2 cellular contexts compared by ENCODE assay signal in the genomic region with DNA sequence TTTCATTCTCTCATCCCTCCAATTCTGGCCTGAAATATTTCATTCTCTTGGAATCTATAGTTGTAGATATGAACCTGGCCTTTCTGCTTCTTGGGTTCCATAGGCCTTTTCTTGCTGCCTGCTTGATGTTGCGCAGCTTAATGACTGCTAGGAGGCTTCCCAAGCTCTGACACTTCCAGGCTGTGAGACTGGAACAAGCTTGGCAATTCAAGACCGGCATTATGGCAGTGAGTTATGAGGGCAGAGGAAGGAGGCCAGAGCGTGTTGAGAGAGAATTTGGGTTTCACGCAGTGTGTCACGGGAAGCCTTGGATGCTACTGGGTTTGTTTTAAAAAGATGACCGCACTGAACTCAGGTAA.
TF ChIP-seq lines count a peak whose summit lies in the region.

No MANE protein-coding gene starts in this region.

TF ChIP-seq in HepG2, 621 proteins besides CTCF, POLR2A, EP300 and RAD21 (continues in another document):
- TF ChIP-seq ZNF331 (CRISPR knock-in tag; IDR thresholded peaks at IDR 0.05) (no peak), NR2C2 (CRISPR knock-in tag; IDR thresholded peaks at IDR 0.05; ENCODE audit: borderline replicate concordance) (0 out of 2 replicates have a peak, but pooled peaks have one; percentile 17), ZNF333 (CRISPR knock-in tag; IDR thresholded peaks at IDR 0.05; ENCODE audit: borderline replicate concordance) (0 out of 2 replicates have a peak, but pooled peaks have one; percentile 15), CREB1 (IDR thresholded peaks at IDR 0.05) (no peak), CREB1 (CRISPR knock-in tag; IDR thresholded peaks at IDR 0.05) (no peak), ZNF260 (CRISPR knock-in tag; IDR thresholded peaks at IDR 0.05; ENCODE audit: borderline replicate concordance, low read depth) (no peak), KLF15 (CRISPR knock-in tag; IDR thresholded peaks at IDR 0.05; ENCODE audit: borderline replicate concordance) (no peak), IRF2 (CRISPR knock-in tag; IDR thresholded peaks at IDR 0.05) (no peak), ZNF563 (CRISPR knock-in tag; IDR thresholded peaks at IDR 0.05) (no peak), ZBTB1 (CRISPR knock-in tag; IDR thresholded peaks at IDR 0.05; ENCODE audit: borderline replicate concordance) (no peak), CBX5 (CRISPR knock-in tag; IDR thresholded peaks at IDR 0.05; ENCODE audit: borderline replicate concordance) (peak; percentile 33; the same call in 1 of the 2 replicates), ZNF20 (CRISPR knock-in tag; IDR thresholded peaks at IDR 0.05) (no peak), SP5 (CRISPR knock-in tag; IDR thresholded peaks at IDR 0.05; ENCODE audit: borderline replicate concordance, low read depth) (no peak), ZNF274 (CRISPR knock-in tag; IDR thresholded peaks at IDR 0.05) (0 out of 2 replicates have a peak, but pooled peaks have one; percentile 6), ZNF354B (CRISPR knock-in tag; IDR thresholded peaks at IDR 0.05) (no peak), KDM3A (CRISPR knock-in tag; IDR thresholded peaks at IDR 0.05; ENCODE audit: low read depth) (no peak)
- TF ChIP-seq, protein P1, sequence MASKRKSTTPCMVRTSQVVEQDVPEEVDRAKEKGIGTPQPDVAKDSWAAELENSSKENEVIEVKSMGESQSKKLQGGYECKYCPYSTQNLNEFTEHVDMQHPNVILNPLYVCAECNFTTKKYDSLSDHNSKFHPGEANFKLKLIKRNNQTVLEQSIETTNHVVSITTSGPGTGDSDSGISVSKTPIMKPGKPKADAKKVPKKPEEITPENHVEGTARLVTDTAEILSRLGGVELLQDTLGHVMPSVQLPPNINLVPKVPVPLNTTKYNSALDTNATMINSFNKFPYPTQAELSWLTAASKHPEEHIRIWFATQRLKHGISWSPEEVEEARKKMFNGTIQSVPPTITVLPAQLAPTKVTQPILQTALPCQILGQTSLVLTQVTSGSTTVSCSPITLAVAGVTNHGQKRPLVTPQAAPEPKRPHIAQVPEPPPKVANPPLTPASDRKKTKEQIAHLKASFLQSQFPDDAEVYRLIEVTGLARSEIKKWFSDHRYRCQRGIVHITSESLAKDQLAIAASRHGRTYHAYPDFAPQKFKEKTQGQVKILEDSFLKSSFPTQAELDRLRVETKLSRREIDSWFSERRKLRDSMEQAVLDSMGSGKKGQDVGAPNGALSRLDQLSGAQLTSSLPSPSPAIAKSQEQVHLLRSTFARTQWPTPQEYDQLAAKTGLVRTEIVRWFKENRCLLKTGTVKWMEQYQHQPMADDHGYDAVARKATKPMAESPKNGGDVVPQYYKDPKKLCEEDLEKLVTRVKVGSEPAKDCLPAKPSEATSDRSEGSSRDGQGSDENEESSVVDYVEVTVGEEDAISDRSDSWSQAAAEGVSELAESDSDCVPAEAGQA (IDR thresholded peaks at IDR 0.05; ENCODE audit: low read depth) = peak; percentile 1; the same call in 1 of the 2 replicates
- TF ChIP-seq, protein P1 (CRISPR knock-in tag; IDR thresholded peaks at IDR 0.05; ENCODE audit: borderline replicate concordance) = no peak
- TF ChIP-seq, protein P2, sequence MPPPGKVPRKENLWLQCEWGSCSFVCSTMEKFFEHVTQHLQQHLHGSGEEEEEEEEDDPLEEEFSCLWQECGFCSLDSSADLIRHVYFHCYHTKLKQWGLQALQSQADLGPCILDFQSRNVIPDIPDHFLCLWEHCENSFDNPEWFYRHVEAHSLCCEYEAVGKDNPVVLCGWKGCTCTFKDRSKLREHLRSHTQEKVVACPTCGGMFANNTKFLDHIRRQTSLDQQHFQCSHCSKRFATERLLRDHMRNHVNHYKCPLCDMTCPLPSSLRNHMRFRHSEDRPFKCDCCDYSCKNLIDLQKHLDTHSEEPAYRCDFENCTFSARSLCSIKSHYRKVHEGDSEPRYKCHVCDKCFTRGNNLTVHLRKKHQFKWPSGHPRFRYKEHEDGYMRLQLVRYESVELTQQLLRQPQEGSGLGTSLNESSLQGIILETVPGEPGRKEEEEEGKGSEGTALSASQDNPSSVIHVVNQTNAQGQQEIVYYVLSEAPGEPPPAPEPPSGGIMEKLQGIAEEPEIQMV (CRISPR knock-in tag; IDR thresholded peaks at IDR 0.05; ENCODE audit: low read depth) = peak; percentile 4; the same call in 1 of the 2 replicates
- TF ChIP-seq, protein P3, sequence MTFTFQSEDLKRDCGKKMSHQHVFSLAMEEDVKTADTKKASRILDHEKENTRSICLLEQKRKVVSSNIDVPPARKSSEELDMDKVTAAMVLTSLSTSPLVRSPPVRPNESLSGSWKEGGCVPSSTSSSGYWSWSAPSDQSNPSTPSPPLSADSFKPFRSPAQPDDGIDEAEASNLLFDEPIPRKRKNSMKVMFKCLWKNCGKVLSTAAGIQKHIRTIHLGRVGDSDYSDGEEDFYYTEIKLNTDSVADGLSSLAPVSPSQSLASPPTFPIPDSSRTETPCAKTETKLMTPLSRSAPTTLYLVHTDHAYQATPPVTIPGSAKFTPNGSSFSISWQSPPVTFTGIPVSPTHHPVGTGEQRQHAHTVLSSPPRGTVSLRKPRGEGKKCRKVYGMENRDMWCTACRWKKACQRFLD (CRISPR knock-in tag; IDR thresholded peaks at IDR 0.05; ENCODE audit: borderline replicate concordance) = peak; percentile 15; the same call in 1 of the 2 replicates

TF ChIP-seq in GM12891, 5 proteins besides CTCF, POLR2A, EP300 and RAD21:
- TF ChIP-seq TAF1 (IDR thresholded peaks at IDR 0.05; ENCODE audit: low read depth, low read length) (no peak), POU2F2 (IDR thresholded peaks at IDR 0.05; ENCODE audit: low read depth, low read length) (no peak), SPI1 (IDR thresholded peaks at IDR 0.05; ENCODE audit: low read depth, low read length) (no peak), POLR2AphosphoS5 (IDR thresholded peaks at IDR 0.05; ENCODE audit: low read depth, low read length) (no peak), PAX5 (IDR thresholded peaks at IDR 0.05; ENCODE audit: insufficient read depth, low read length, severe bottlenecking) (no peak)
TF ChIP-seq in GM12891: peak in this region for 0.
